Comparison of ENCODE assay signal across 9 cellular contexts in genomic region chr11:3942956-3943497, GRCh38.
DNase-seq lines count a peak whose midpoint lies in the region; ATAC-seq, FAIRE-seq and TF ChIP-seq lines count a peak whose summit lies in the region.
"Had no signal": no experiment of that assay in that cellular context is flagged by ENCODE, and none has a peak within 500 bp of the region (broad histone marks: within the 10 kb centered on the region; RNA-seq: fewer than 3 reads in every experiment).

No MANE protein-coding gene starts in this region.

- CTCF ChIA-PET in PC-9 (lab: Charles Lee) = no interaction called here

- H3K27me3 ChIP-seq in Peyer's patch (no peaks in the 10 kb centered on the region), small intestine (ENCODE audit: control insufficient read depth in 2 of 2, insufficient read depth in 2 of 2, low read length in 2 of 2) (no peaks in the 10 kb centered on the region), PC-9 (ENCODE audit: insufficient read depth, low read depth) (no peaks in the 10 kb centered on the region)

- H3K27ac ChIP-seq in Peyer's patch (peak overlapping the region; percentile 15 to 53 (median 36)), small intestine (ENCODE audit: low read depth in 1 of 2, low read length in 1 of 2) (peak overlapping the region; percentile 50 to 86), PC-9 (no peak overlapping the region)

- TF ChIP-seq POLR2A in Peyer's patch (IDR thresholded peaks at IDR 0.05) = no peak
- TF ChIP-seq POLR2A in lower leg skin (IDR thresholded peaks at IDR 0.05) = no peak

- POLR2A ChIA-PET in PC-9 (lab: Charles Lee; ENCODE audit: unreplicated experiment) = no interaction called here

- DNase-seq in Peyer's patch = no peak
- DNase-seq in small intestine = no peak
- DNase-seq in PC-9 = no peak
- DNase-seq in lower leg skin (ENCODE audit: low spot score in 2 of 2) = no peak
- no peak for DNase-seq in NCI-H1105 (lab: John Stamatoyannopoulos, UW)
- DNase-seq: activated CD4-positive, CD25-positive, alpha-beta regulatory T cell had no signal

- H3K4me2 ChIP-seq in PC-9 = no peak overlapping the region

- H3K4me1 ChIP-seq in Peyer's patch (peaks cover 0 to 41% (median 18%) of the 10 kb centered on the region in 4 donors), small intestine (ENCODE audit: control insufficient read depth in 2 of 2, insufficient read depth in 1 of 2, low read depth in 1 of 2, low read length in 1 of 2) (peaks cover 0 to 24% of the 10 kb centered on the region in 2 donors), PC-9 (replicated peaks; ENCODE audit: insufficient read depth) (peaks cover 11% of the 10 kb centered on the region)

- H3F3A ChIP-seq in PC-9 (ENCODE audit: insufficient read depth, low read depth) = peaks cover 3% of the 10 kb centered on the region; the same call in 1 of the 2 replicates

- H3K36me3 ChIP-seq in Peyer's patch = no peaks in the 10 kb centered on the region
- peaks cover 0 to 1% of the 10 kb centered on the region in 2 donors for H3K36me3 ChIP-seq in small intestine (ENCODE audit: control insufficient read depth in 2 of 2, insufficient read depth in 2 of 2, low read length in 2 of 2)
- no peaks in the 10 kb centered on the region for H3K36me3 ChIP-seq in PC-9 (ENCODE audit: low read depth)

- no peak for FAIRE-seq in small intestine (lab: Jason Lieb, UNC)

- H4K20me1 ChIP-seq in PC-9 (ENCODE audit: insufficient read depth) = no peaks in the 10 kb centered on the region

- H3K9me3 ChIP-seq in Peyer's patch = no peaks in the 10 kb centered on the region
- H3K9me3 ChIP-seq in small intestine (ENCODE audit: control insufficient read depth, low read depth) = no peaks in the 10 kb centered on the region
- H3K9me3 ChIP-seq in PC-9 (ENCODE audit: insufficient read depth, low read depth) = no peaks in the 10 kb centered on the region

- H3K4me3 ChIP-seq in Peyer's patch (no peak overlapping the region), small intestine (ENCODE audit: low read depth in 1 of 2, low read length in 2 of 2) (no peak overlapping the region), PC-9 (no peak overlapping the region), lower leg skin (ENCODE audit: low read depth, poor library complexity, severe bottlenecking) (no peak overlapping the region)

- intact Hi-C loops in PC-9 (cut with micrococcal nuclease; ENCODE audit: unreplicated experiment) (no loop called here), lower leg skin (cut with DNase I; ENCODE audit: low total_unique reads) (no loop called here)

- no peak for TF ChIP-seq CTCF in Peyer's patch (IDR thresholded peaks at IDR 0.05)
- TF ChIP-seq CTCF in PC-9 (conservative IDR thresholded peaks at IDR 0.05) = no peak
- TF ChIP-seq CTCF in lower leg skin (IDR thresholded peaks at IDR 0.05) = no peak

- no peaks in the 10 kb centered on the region for H3K9me2 ChIP-seq in PC-9 (ENCODE audit: insufficient read depth)

- no peak overlapping the region for H2AFZ ChIP-seq in PC-9

- peak; percentile 6 for ATAC-seq in GM21825 (IDR thresholded peaks at IDR 0.05; ENCODE audit: unreplicated experiment)
- ATAC-seq in esophagus mucosa = peak; percentile 85
- no peak for ATAC-seq in GM21723 (IDR thresholded peaks at IDR 0.05; ENCODE audit: unreplicated experiment)

- BruUV-seq in PC-9 (replicated peaks; lab: Mats Ljungman, UMichigan) = no TSS peak

- 27 to 58% (median 51%) methylated on average over 1 of the region's 1 CpG for WGBS in small intestine, 3 donors
- WGBS in lower leg skin, 2 donors = 50 to 51% methylated on average over 1 of the region's 1 CpG

- H3K79me2 ChIP-seq in PC-9 (ENCODE audit: low read depth) = no peaks in the 10 kb centered on the region
